ENCODE assay signal across 1 cellular context in genomic region chr20:50434653-50435396, GRCh38.
TF ChIP-seq lines count a peak whose summit lies in the region.

No MANE protein-coding gene starts in this region.

TF ChIP-seq in HepG2, 621 proteins besides CTCF, POLR2A, EP300 and RAD21 (continued from another document and continues in another):
- TF ChIP-seq ZNF362 (CRISPR knock-in tag; IDR thresholded peaks at IDR 0.05; ENCODE audit: borderline replicate concordance) (no peak), DRAP1 (CRISPR knock-in tag; IDR thresholded peaks at IDR 0.05) (peak; percentile 57), ZNF614 (CRISPR knock-in tag; IDR thresholded peaks at IDR 0.05; ENCODE audit: borderline replicate concordance) (no peak; the same call in 1 of the 2 replicates), FOXK2 (IDR thresholded peaks at IDR 0.05) (no peak), ZFP37 (CRISPR knock-in tag; IDR thresholded peaks at IDR 0.05; ENCODE audit: borderline replicate concordance) (no peak), SP5 (CRISPR knock-in tag; IDR thresholded peaks at IDR 0.05; ENCODE audit: borderline replicate concordance, low read depth) (0 out of 2 replicates have a peak, but pooled peaks have one; percentile 24), HOXA3 (CRISPR knock-in tag; IDR thresholded peaks at IDR 0.05) (peak; percentile 41; the same call in 1 of the 2 replicates), ZNF331 (CRISPR knock-in tag; IDR thresholded peaks at IDR 0.05) (peak; percentile 53), ZNF3 (CRISPR knock-in tag; IDR thresholded peaks at IDR 0.05) (no peak), RARG (CRISPR knock-in tag; IDR thresholded peaks at IDR 0.05; ENCODE audit: low read depth) (no peak), THAP8 (CRISPR knock-in tag; IDR thresholded peaks at IDR 0.05; ENCODE audit: borderline replicate concordance) (no peak), MLLT10 (CRISPR knock-in tag; IDR thresholded peaks at IDR 0.05) (no peak), ZNF468 (CRISPR knock-in tag; IDR thresholded peaks at IDR 0.05) (no peak), ZBTB8A (CRISPR knock-in tag; IDR thresholded peaks at IDR 0.05; ENCODE audit: borderline replicate concordance, low read depth) (no peak), EEA1 (CRISPR knock-in tag; IDR thresholded peaks at IDR 0.05; ENCODE audit: borderline replicate concordance) (no peak), FUBP1 (CRISPR knock-in tag; IDR thresholded peaks at IDR 0.05; ENCODE audit: borderline replicate concordance) (0 out of 2 replicates have a peak, but pooled peaks have one; percentile 81), MAF1 (CRISPR knock-in tag; IDR thresholded peaks at IDR 0.05; ENCODE audit: borderline replicate concordance) (no peak), STAT5B (CRISPR knock-in tag; IDR thresholded peaks at IDR 0.05) (0 out of 2 replicates have a peak, but pooled peaks have one; percentile 6), YEATS2 (CRISPR knock-in tag; IDR thresholded peaks at IDR 0.05; ENCODE audit: borderline replicate concordance) (peak; percentile 42; the same call in 1 of the 2 replicates), ZBTB7B (CRISPR knock-in tag; IDR thresholded peaks at IDR 0.05) (peak; percentile 35; the same call in 1 of the 2 replicates), ZBTB33 (CRISPR knock-in tag; IDR thresholded peaks at IDR 0.05) (peak; percentile 49; the same call in 1 of the 2 replicates), CAMTA2 (CRISPR knock-in tag; IDR thresholded peaks at IDR 0.05; ENCODE audit: borderline replicate concordance) (no peak), NR3C1 (CRISPR knock-in tag; IDR thresholded peaks at IDR 0.05) (no peak), MAFG (CRISPR knock-in tag; IDR thresholded peaks at IDR 0.05) (no peak), ZNF20 (CRISPR knock-in tag; IDR thresholded peaks at IDR 0.05) (no peak), NFE2 (CRISPR knock-in tag; IDR thresholded peaks at IDR 0.05) (no peak), TOPORS (CRISPR knock-in tag; IDR thresholded peaks at IDR 0.05) (no peak), ZBTB40 (IDR thresholded peaks at IDR 0.05) (peak; percentile 100), ZBTB40 (CRISPR knock-in tag; IDR thresholded peaks at IDR 0.05) (peak; percentile 100), ZNF441 (CRISPR knock-in tag; IDR thresholded peaks at IDR 0.05; ENCODE audit: borderline replicate concordance) (no peak), MAFF (IDR thresholded peaks at IDR 0.05; ENCODE audit: low read depth, low read length) (no peak), TBX2 (CRISPR knock-in tag; IDR thresholded peaks at IDR 0.05; ENCODE audit: borderline replicate concordance) (peak; percentile 27; the same call in 1 of the 2 replicates), ZBTB26 (CRISPR knock-in tag; IDR thresholded peaks at IDR 0.05; ENCODE audit: borderline replicate concordance) (0 out of 2 replicates have a peak, but pooled peaks have one; percentile 26), RCOR2 (CRISPR knock-in tag; IDR thresholded peaks at IDR 0.05) (peak; percentile 73), ZNF775 (CRISPR knock-in tag; IDR thresholded peaks at IDR 0.05; ENCODE audit: borderline replicate concordance) (no peak), ZBTB39 (CRISPR knock-in tag; IDR thresholded peaks at IDR 0.05) (peak; percentile 59; the same call in 1 of the 2 replicates), RNF2 (conservative IDR thresholded peaks at IDR 0.05; ENCODE audit: low read depth) (no peak), GLI4 (CRISPR knock-in tag; IDR thresholded peaks at IDR 0.05; ENCODE audit: borderline replicate concordance) (no peak), EHMT2 (IDR thresholded peaks at IDR 0.05; ENCODE audit: borderline replicate concordance, low read depth, low read length) (no peak), FOXO1 (CRISPR knock-in tag; IDR thresholded peaks at IDR 0.05) (0 out of 2 replicates have a peak, but pooled peaks have one; percentile 26), MEF2D (CRISPR knock-in tag; IDR thresholded peaks at IDR 0.05) (peak; percentile 61; the same call in 1 of the 2 replicates), TFDP2 (CRISPR knock-in tag; IDR thresholded peaks at IDR 0.05) (0 out of 2 replicates have a peak, but pooled peaks have one; percentile 21), HIVEP1 (CRISPR knock-in tag; IDR thresholded peaks at IDR 0.05) (no peak)
